Comparison of ENCODE assay signal across 6 cellular contexts in the genomic region with DNA sequence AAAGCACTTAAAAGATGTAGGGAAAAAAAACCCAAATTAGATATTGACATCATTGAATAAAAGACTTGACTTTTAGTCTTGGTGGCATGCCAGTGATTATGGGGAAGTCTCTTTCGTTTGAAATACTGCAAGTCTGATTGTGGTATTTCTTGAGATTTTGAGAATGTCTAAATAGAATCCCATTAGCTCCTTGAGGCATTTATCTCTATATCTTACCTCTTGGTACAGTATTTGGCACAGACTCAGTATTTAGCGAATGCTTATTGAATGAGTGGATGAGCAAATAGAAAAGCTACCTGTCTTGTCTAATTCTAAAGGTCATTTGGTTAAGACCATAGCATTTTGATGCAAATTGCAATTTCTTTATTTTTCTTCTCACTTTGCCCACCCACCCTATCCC.
"Had no signal": no experiment of that assay in that cellular context is flagged by ENCODE, and none has a peak within 500 bp of the region (broad histone marks: within the 10 kb centered on the region; RNA-seq: fewer than 3 reads in every experiment).

No MANE protein-coding gene starts in this region.

- H3K27ac ChIP-seq: HL-60 had no signal

- DNase-seq: IMR-90, KBM-7, KG1 had no signal

- ATAC-seq: HepG2, K562 had no signal

- H3K4me3 ChIP-seq: K562 had no signal
